ENCODE assay signal across 30 cellular contexts in genomic region chr6:108083349-108083748, GRCh38.
"Had no signal": no experiment of that assay in that cellular context is flagged by ENCODE, and none has a peak within 500 bp of the region (broad histone marks: within the 10 kb centered on the region; RNA-seq: fewer than 3 reads in every experiment).

No MANE protein-coding gene starts in this region.

- ATAC-seq: activated CD4-positive, CD25-positive, alpha-beta regulatory T cell treated with anti-CD3 and anti-CD28 coated beads, Interleukin-2, amount 50 U/mL, for 24 hours; gastrocnemius medialis; left cardiac atrium; left ventricle myocardium superior; pancreas; psoas muscle; stimulated activated naive B cell treated with anti-CD40 and anti-IgM and Interleukin-4, amounts not matched to agents 10 μg/mL and 1 μg/mL and 100 μg/mL, for 72 hours had no signal

- H3K36me3 ChIP-seq: brain microvascular endothelial cell, esophagus muscularis mucosa, gastrocnemius medialis, pancreas, sigmoid colon, stomach, thyroid gland, upper lobe of left lung, vagina, WERI-Rb-1 had no signal

- H3K4me1 ChIP-seq: esophagus muscularis mucosa, gastrocnemius medialis, pancreas, psoas muscle, sigmoid colon, stomach, thyroid gland, upper lobe of left lung, vagina had no signal

- H3K9me3 ChIP-seq: esophagus muscularis mucosa, gastrocnemius medialis, pancreas, psoas muscle, sigmoid colon, thyroid gland, upper lobe of left lung, vagina had no signal

- H3K4me3 ChIP-seq: esophagus muscularis mucosa, gastrocnemius medialis, hepatocyte, pancreas, psoas muscle, sigmoid colon, stomach, thyroid gland, upper lobe of left lung, vagina had no signal

- DNase-seq: activated CD4-positive, alpha-beta T cell treated with anti-CD3 and anti-CD28 coated beads for 48 hours; activated CD4-positive, alpha-beta T cell treated with anti-CD3 and anti-CD28 coated beads, Interleukin-2, amount 50 U/mL, for 48 hours; activated CD8-positive, alpha-beta memory T cell treated with anti-CD3 and anti-CD28 coated beads for 24 hours; activated gamma-delta T cell; activated naive CD4-positive, alpha-beta T cell treated with anti-CD3 and anti-CD28 coated beads, Interleukin-2, amount 10 ng/mL, durations not matched to agents 7 days and 5 days; activated naive CD8-positive, alpha-beta T cell treated with anti-CD3 and anti-CD28 coated beads, Interleukin-2, amount 10 ng/mL, durations not matched to agents 7 days and 5 days; amniotic stem cell; brain microvascular endothelial cell; caudate nucleus; endodermal cell; gastrocnemius medialis; left cardiac atrium; left ventricle myocardium superior; nephron progenitor cell; nucleus accumbens; pancreas; psoas muscle; sigmoid colon; stimulated activated CD4-positive, alpha-beta T cell treated with anti-CD3 and anti-CD28 coated beads, Interleukin-1b, Interleukin-23, amount 100 ng/mL, for 48 hours; stimulated activated CD4-positive, alpha-beta T cell treated with anti-CD3 and anti-CD28 coated beads, Interleukin-4, amount 100 ng/mL, for 4 hours; stimulated activated naive B cell treated with anti-CD40 and anti-IgM and Interleukin-4, amounts not matched to agents 10 μg/mL and 1 μg/mL and 100 μg/mL, for 72 hours; stomach; T-helper 1 cell; thyroid gland; upper lobe of left lung; WERI-Rb-1 had no signal

- H3K27ac ChIP-seq: brain microvascular endothelial cell, esophagus muscularis mucosa, gastrocnemius medialis, hepatocyte, pancreas, psoas muscle, sigmoid colon, stomach, thyroid gland, upper lobe of left lung, vagina, WERI-Rb-1 had no signal

- H3K27me3 ChIP-seq: brain microvascular endothelial cell, gastrocnemius medialis, hepatocyte, pancreas, thyroid gland, upper lobe of left lung, vagina had no signal
